In genomic region chr4:98000940-98001339, GRCh38 we compare ENCODE assay signal across 30 cellular contexts.
"Had no signal": no experiment of that assay in that cellular context is flagged by ENCODE, and none has a peak within 500 bp of the region (broad histone marks: within the 10 kb centered on the region; RNA-seq: fewer than 3 reads in every experiment).

No MANE protein-coding gene starts in this region.

- H3K27me3 ChIP-seq: adrenal gland, ascending aorta, body of pancreas, brain microvascular endothelial cell, breast epithelium, cardiac muscle cell had no signal

- DNase-seq: activated effector memory CD4-positive, alpha-beta T cell treated with anti-CD3 and anti-CD28 coated beads, Interleukin-2, amount 50 U/mL, for 16 hours; activated effector memory CD4-positive, alpha-beta T cell treated with Interleukin-2 at 50 U/mL for 16 hours; activated gamma-delta T cell; activated gamma-delta T cell treated with Interleukin-2 at 50 U/mL for 16 hours; activated naive CD4-positive, alpha-beta T cell; activated naive CD4-positive, alpha-beta T cell treated with anti-CD3 and anti-CD28 coated beads for 36 hours; activated naive CD4-positive, alpha-beta T cell treated with anti-CD3 and anti-CD28 coated beads, Interleukin-2, amount 10 ng/mL, durations not matched to agents 7 days and 5 days; activated naive CD4-positive, alpha-beta T cell treated with anti-CD3 and anti-CD28 coated beads, Interleukin-2, amount 50 U/mL, for 16 hours; activated naive CD4-positive, alpha-beta T cell treated with Interleukin-2 at 50 U/mL for 16 hours; activated naive CD8-positive, alpha-beta T cell treated with anti-CD3 and anti-CD28 coated beads for 36 hours; activated naive CD8-positive, alpha-beta T cell treated with anti-CD3 and anti-CD28 coated beads, Interleukin-2, amount 10 ng/mL, durations not matched to agents 7 days and 5 days; activated naive CD8-positive, alpha-beta T cell treated with anti-CD3 and anti-CD28 coated beads, Interleukin-2, amount 50 U/mL, for 24 hours; activated T-cell treated with anti-CD3 and anti-CD28 coated beads, Interleukin-2, amount 50 U/mL, for 4 hours; activated T-cell treated with anti-CD3 and anti-CD28 coated beads, Interleukin-2, amount 50 U/mL, for 48 hours; activated T-cell treated with anti-CD3 and anti-CD28 coated beads, Interleukin-2, amount 50 U/mL, for 72 hours; adrenal gland; amniotic stem cell; amygdala; anterior cingulate cortex; aorta; body of pancreas; brain microvascular endothelial cell; caudate nucleus; central memory CD4-positive, alpha-beta T cell; cerebellar nuclear complex had no signal

- H3K27ac ChIP-seq: adrenal gland, ascending aorta, body of pancreas, brain microvascular endothelial cell, breast epithelium, cardiac muscle cell had no signal

- ATAC-seq: activated naive CD4-positive, alpha-beta T cell treated with anti-CD3 and anti-CD28 coated beads, Interleukin-2, amount 50 U/mL, for 72 hours; activated naive CD8-positive, alpha-beta T cell treated with anti-CD3 and anti-CD28 coated beads, Interleukin-2, amount 50 U/mL, for 24 hours; activated T-cell treated with anti-CD3 and anti-CD28 coated beads, Interleukin-2, amount 50 U/mL, for 4 hours; activated T-cell treated with anti-CD3 and anti-CD28 coated beads, Interleukin-2, amount 50 U/mL, for 72 hours; activated T-helper 17 cell treated with anti-CD3 and anti-CD28 coated beads, Interleukin-2, amount 50 U/mL, for 72 hours; body of pancreas had no signal

- H3K36me3 ChIP-seq: adrenal gland, ascending aorta, brain microvascular endothelial cell, breast epithelium, cardiac muscle cell had no signal

- H3K4me1 ChIP-seq: adrenal gland, ascending aorta, body of pancreas, breast epithelium had no signal

- H3K9me3 ChIP-seq: adrenal gland, body of pancreas had no signal

- H3K4me3 ChIP-seq: adrenal gland, ascending aorta, body of pancreas, breast epithelium, cardiac muscle cell had no signal
